ENCODE assay signal across 25 cellular contexts in the genomic region with DNA sequence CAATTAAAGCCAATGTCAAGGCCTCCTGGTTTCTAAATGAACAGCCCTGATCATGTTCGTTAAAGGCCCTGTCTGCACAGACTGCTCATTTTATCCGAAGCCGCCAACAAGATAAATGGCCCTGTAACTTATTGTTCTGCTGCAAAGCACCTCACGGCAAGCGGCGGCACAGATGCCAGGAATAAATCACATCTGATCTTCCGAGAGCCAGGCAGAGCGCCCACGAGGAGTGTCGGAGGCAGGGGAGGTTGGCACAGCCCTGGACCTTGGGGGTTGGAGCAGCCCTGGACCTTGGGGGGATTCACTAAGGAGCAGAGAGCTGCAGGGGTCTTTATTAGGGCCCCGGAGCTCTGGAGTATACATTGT.
A peak's percentile ranks its signal among the peaks of the same experiment; 100 is the strongest.
DNase-seq lines count a peak whose midpoint lies in the region; ATAC-seq and TF ChIP-seq lines count a peak whose summit lies in the region.
"Had no signal": no experiment of that assay in that cellular context is flagged by ENCODE, and none has a peak within 500 bp of the region (broad histone marks: within the 10 kb centered on the region; RNA-seq: fewer than 3 reads in every experiment).

No MANE protein-coding gene starts in this region.

- TF ChIP-seq EP300 in esophagus muscularis mucosa (IDR thresholded peaks at IDR 0.05), result no peak

- no peak overlapping the region for H3K9ac ChIP-seq in smooth muscle cell (ENCODE audit: low read depth)

- TF ChIP-seq CTCF in right atrium auricular region (IDR thresholded peaks at IDR 0.05), result no peak
- TF ChIP-seq CTCF in esophagus muscularis mucosa (IDR thresholded peaks at IDR 0.05), result no peak
- TF ChIP-seq CTCF in progenitor cell of endocrine pancreas (IDR thresholded peaks at IDR 0.05; ENCODE audit: unreplicated experiment), result no peak
- no peak for TF ChIP-seq CTCF in smooth muscle cell (IDR thresholded peaks at IDR 0.05; ENCODE audit: borderline replicate concordance, insufficient read depth, poor library complexity, severe bottlenecking)

- H3K36me3 Mint-ChIP-seq in progenitor cell of endocrine pancreas (ENCODE audit: insufficient read depth), result no peaks in the 10 kb centered on the region
- H3K36me3 Mint-ChIP-seq: activated CD4-positive, alpha-beta memory T cell treated with anti-CD3 and anti-CD28 coated beads for 36 hours had no signal

- WGBS in esophagus muscularis mucosa, result 85% methylated on average over 7 of the region's 11 CpGs
- WGBS in smooth muscle cell (ENCODE audit: low lambda C conversion rate), result 95% methylated on average over 11 of the region's 11 CpGs

- peaks cover 13% of the 10 kb centered on the region for H3K9me3 Mint-ChIP-seq in progenitor cell of endocrine pancreas (ENCODE audit: low read depth)
- H3K9me3 Mint-ChIP-seq: activated B cell treated with CpG ODN at 0.5 μM for 24 hours had no signal

- no peak overlapping the region for H2AFZ ChIP-seq in smooth muscle cell (ENCODE audit: low read depth)

- peaks cover 3% of the 10 kb centered on the region for H3F3A ChIP-seq in smooth muscle cell (ENCODE audit: low read depth)

- H3K36me3 ChIP-seq in right atrium auricular region, result no peaks in the 10 kb centered on the region
- H3K36me3 ChIP-seq in esophagus muscularis mucosa, result no peaks in the 10 kb centered on the region
- H3K36me3 ChIP-seq in smooth muscle cell (ENCODE audit: low read depth), result no peaks in the 10 kb centered on the region
- H3K36me3 ChIP-seq: brain microvascular endothelial cell, colonic mucosa, upper lobe of left lung had no signal

- intact Hi-C loops in left cardiac atrium (cut with DNase I), result no loop called here
- intact Hi-C loops in esophagus muscularis mucosa (cut with DNase I), result no loop called here

- H3K27me3 Mint-ChIP-seq in progenitor cell of endocrine pancreas, result peaks cover 5% of the 10 kb centered on the region

- peaks cover 5% of the 10 kb centered on the region for H3K4me1 Mint-ChIP-seq in progenitor cell of endocrine pancreas (ENCODE audit: low read depth)

- no peak overlapping the region for H3K4me3 Mint-ChIP-seq in progenitor cell of endocrine pancreas (ENCODE audit: low read depth)
- H3K4me3 Mint-ChIP-seq: activated B cell treated with CpG ODN at 0.5 μM for 24 hours; activated CD4-positive, alpha-beta memory T cell treated with anti-CD3 and anti-CD28 coated beads for 36 hours; activated naive CD8-positive, alpha-beta T cell treated with anti-CD3 and anti-CD28 coated beads, Interleukin-2, amount 50 U/mL, for 24 hours; mesothelial cell of epicardium; stimulated activated naive CD8-positive, alpha-beta T cell treated with anti-CD3 and anti-CD28 coated beads, Interleukin-15, Interleukin-2, amounts not matched to agents 100 ng/mL and 50 ng/mL, for 24 hours had no signal

- H3K4me3 ChIP-seq in right atrium auricular region (no peak overlapping the region), esophagus muscularis mucosa (no peak overlapping the region), smooth muscle cell (no peak overlapping the region)
- H3K4me3 ChIP-seq: colonic mucosa, upper lobe of left lung had no signal

- peaks cover 0 to 42% of the 10 kb centered on the region in 2 donors for H3K4me1 ChIP-seq in right atrium auricular region
- H3K4me1 ChIP-seq in esophagus muscularis mucosa, result peaks cover 27 to 73% (median 68%) of the 10 kb centered on the region in 4 donors
- H3K4me1 ChIP-seq in smooth muscle cell (ENCODE audit: low read depth), result peaks cover 8% of the 10 kb centered on the region
- H3K4me1 ChIP-seq: colonic mucosa had no signal

- H3K4me2 ChIP-seq in smooth muscle cell, result no peak overlapping the region

- peaks cover 0 to 7% of the 10 kb centered on the region in 2 donors for H3K9me3 ChIP-seq in right atrium auricular region
- H3K9me3 ChIP-seq in esophagus muscularis mucosa, result no peaks in the 10 kb centered on the region
- no peaks in the 10 kb centered on the region for H3K9me3 ChIP-seq in smooth muscle cell (replicated peaks; ENCODE audit: low read depth)
- H3K9me3 ChIP-seq: colonic mucosa had no signal

- no peaks in the 10 kb centered on the region for H4K20me1 ChIP-seq in smooth muscle cell (ENCODE audit: low read depth)

- no peaks in the 10 kb centered on the region for H3K79me2 ChIP-seq in smooth muscle cell (ENCODE audit: low read depth)

- DNase-seq in right atrium auricular region (ENCODE audit: low spot score) (no peak), left cardiac atrium (no peak), esophagus muscularis mucosa (ENCODE audit: extremely low spot score) (no peak), progenitor cell of endocrine pancreas (ENCODE audit: low spot score, unreplicated experiment) (no peak), smooth muscle cell (lab: John Stamatoyannopoulos, UW; ENCODE audit: unreplicated experiment) (no peak), COLO829 (ENCODE audit: low spot score) (no peak), OCI-M2 (lab: John Stamatoyannopoulos, UW; ENCODE audit: unreplicated experiment) (no peak), SKM-1 (lab: John Stamatoyannopoulos, UW; ENCODE audit: unreplicated experiment) (no peak)
- DNase-seq: ACHN; activated B cell treated with CpG ODN at 0.5 μM for 24 hours; activated CD4-positive, alpha-beta memory T cell treated with anti-CD3 and anti-CD28 coated beads for 36 hours; activated effector memory CD4-positive, alpha-beta T cell treated with anti-CD3 and anti-CD28 coated beads, Interleukin-2, amount 50 U/mL, for 16 hours; activated naive CD8-positive, alpha-beta T cell treated with anti-CD3 and anti-CD28 coated beads, Interleukin-2, amount 50 U/mL, for 24 hours; brain microvascular endothelial cell; C1 segment of cervical spinal cord; colonic mucosa; left colon; NCI-H1105 treated with DMSO at 0.1 percent for 48 hours; NCI-H2029 treated with DMSO at 0.1 percent for 48 hours; NCI-H510A treated with DMSO at 0.1 percent for 48 hours; stimulated activated CD4-positive, alpha-beta T cell treated with anti-CD3 and anti-CD28 coated beads, Interleukin-4, amount 100 ng/mL, for 4 hours; SW 1271; upper lobe of left lung had no signal

- H3K27me3 ChIP-seq in right atrium auricular region (no peaks in the 10 kb centered on the region), esophagus muscularis mucosa (no peaks in the 10 kb centered on the region), smooth muscle cell (ENCODE audit: low read depth) (no peaks in the 10 kb centered on the region)
- H3K27me3 ChIP-seq: brain microvascular endothelial cell, colonic mucosa, upper lobe of left lung had no signal

- TF ChIP-seq POLR2A in esophagus muscularis mucosa (IDR thresholded peaks at IDR 0.05; ENCODE audit: low read depth), result no peak

- ATAC-seq in left cardiac atrium, result no peak
- ATAC-seq: activated naive CD8-positive, alpha-beta T cell treated with anti-CD3 and anti-CD28 coated beads, Interleukin-2, amount 50 U/mL, for 24 hours; left colon had no signal

- peak overlapping the region; percentile 82 to 94 for H3K27ac ChIP-seq in right atrium auricular region
- peak overlapping the region; percentile 88 to 95 (median 94) for H3K27ac ChIP-seq in esophagus muscularis mucosa (replicated peaks in 1 of 4)
- H3K27ac ChIP-seq in smooth muscle cell (ENCODE audit: low read depth), result no peak overlapping the region
- H3K27ac ChIP-seq: brain microvascular endothelial cell, colonic mucosa had no signal

- peak overlapping the region; percentile 24 for H3K27ac Mint-ChIP-seq in progenitor cell of endocrine pancreas
- H3K27ac Mint-ChIP-seq: activated B cell treated with CpG ODN at 0.5 μM for 24 hours; activated CD4-positive, alpha-beta memory T cell treated with anti-CD3 and anti-CD28 coated beads for 36 hours; activated naive CD8-positive, alpha-beta T cell treated with anti-CD3 and anti-CD28 coated beads, Interleukin-2, amount 50 U/mL, for 24 hours; mesothelial cell of epicardium; stimulated activated naive CD8-positive, alpha-beta T cell treated with anti-CD3 and anti-CD28 coated beads, Interleukin-15, Interleukin-2, amounts not matched to agents 100 ng/mL and 50 ng/mL, for 24 hours had no signal
